Comparison of ENCODE assay signal across 8 cellular contexts in genomic region chr15:89419370-89419984, GRCh38.
DNase-seq lines count a peak whose midpoint lies in the region; ATAC-seq and TF ChIP-seq lines count a peak whose summit lies in the region.

No MANE protein-coding gene starts in this region.

- no peak overlapping the region for H3K4me3 Mint-ChIP-seq in activated CD8-positive, alpha-beta T cell treated with anti-CD3 and anti-CD28 coated beads, Interleukin-2, amount 10 ng/mL, durations not matched to agents 7 days and 5 days

- no peaks in the 10 kb centered on the region for H3K36me3 Mint-ChIP-seq in activated CD8-positive, alpha-beta T cell treated with anti-CD3 and anti-CD28 coated beads, Interleukin-2, amount 10 ng/mL, durations not matched to agents 7 days and 5 days (ENCODE audit: low read depth)

- CTCF ChIA-PET in activated CD8-positive, alpha-beta T cell treated with anti-CD3 and anti-CD28 coated beads, Interleukin-2, amount 10 ng/mL, durations not matched to agents 7 days and 5 days (lab: Charles Lee) = interaction anchor here (0.9 to 10.7 kb wide), 6 partner anchors 9 to 62 kb away, joined by 3 to 163 read pairs (median 4); no protein-coding TSS in a partner anchor

- peaks cover 59% of the 10 kb centered on the region for H3K27me3 Mint-ChIP-seq in activated CD8-positive, alpha-beta T cell treated with anti-CD3 and anti-CD28 coated beads, Interleukin-2, amount 10 ng/mL, durations not matched to agents 7 days and 5 days (ENCODE audit: low read depth)

- H3K36me3 ChIP-seq in heart left ventricle = no peaks in the 10 kb centered on the region
- no peaks in the 10 kb centered on the region for H3K36me3 ChIP-seq in testis (ENCODE audit: low read depth, missing control alignments)

- no peaks in the 10 kb centered on the region for H3K9me3 ChIP-seq in heart left ventricle
- no peaks in the 10 kb centered on the region for H3K9me3 ChIP-seq in testis

- peaks cover 27 to 96% (median 54%) of the 10 kb centered on the region in 9 donors for H3K27me3 ChIP-seq in heart left ventricle
- no peaks in the 10 kb centered on the region for H3K27me3 ChIP-seq in testis

- TF ChIP-seq CTCF in heart left ventricle (IDR thresholded peaks at IDR 0.05) (no peak), testis (IDR thresholded peaks at IDR 0.05) (no peak)

- H3K4me1 Mint-ChIP-seq in activated CD8-positive, alpha-beta T cell treated with anti-CD3 and anti-CD28 coated beads, Interleukin-2, amount 10 ng/mL, durations not matched to agents 7 days and 5 days (ENCODE audit: low read depth) = peaks cover 3% of the 10 kb centered on the region

- ATAC-seq in heart left ventricle (peak in 3 of 4 donors; percentile 64 to 76 (median 67)), left ventricle myocardium superior (peak; percentile 53), GM18870 (IDR thresholded peaks at IDR 0.05; ENCODE audit: unreplicated experiment) (no peak), GM18520 (IDR thresholded peaks at IDR 0.05; ENCODE audit: unreplicated experiment) (no peak), HG03175 (IDR thresholded peaks at IDR 0.05; ENCODE audit: unreplicated experiment) (no peak)
- peak; percentile 68 for ATAC-seq in activated CD8-positive, alpha-beta T cell treated with anti-CD3 and anti-CD28 coated beads, Interleukin-2, amount 10 ng/mL, durations not matched to agents 7 days and 5 days

- DNase-seq in heart left ventricle = peak in 4 of 5 donors; percentile 36 to 56 (median 45)
- DNase-seq in cardiac septum (ENCODE audit: low spot score) = no peak
- DNase-seq in activated CD8-positive, alpha-beta T cell treated with anti-CD3 and anti-CD28 coated beads, Interleukin-2, amount 10 ng/mL, durations not matched to agents 7 days and 5 days = peak; percentile 76
- peak; percentile 68 for DNase-seq in left ventricle myocardium superior
- DNase-seq in testis = peak; percentile 72

- no peak overlapping the region for H3K27ac ChIP-seq in heart left ventricle
- H3K27ac ChIP-seq in testis = no peak overlapping the region

- no peak overlapping the region for H3K27ac Mint-ChIP-seq in activated CD8-positive, alpha-beta T cell treated with anti-CD3 and anti-CD28 coated beads, Interleukin-2, amount 10 ng/mL, durations not matched to agents 7 days and 5 days

- 16 to 23% (median 18%) methylated on average over 11 to 17 of the region's 17 CpGs for WGBS in heart left ventricle, 4 donors
- 16 to 18% methylated on average over 17 of the region's 17 CpGs for WGBS in testis, 2 donors

- H3K4me3 ChIP-seq in heart left ventricle (no peak overlapping the region), testis (no peak overlapping the region)

- no peaks in the 10 kb centered on the region for H3K9me3 Mint-ChIP-seq in activated CD8-positive, alpha-beta T cell treated with anti-CD3 and anti-CD28 coated beads, Interleukin-2, amount 10 ng/mL, durations not matched to agents 7 days and 5 days (ENCODE audit: insufficient read depth)

- H3K4me1 ChIP-seq in heart left ventricle (no peaks in the 10 kb centered on the region), testis (no peaks in the 10 kb centered on the region)

- POLR2A ChIA-PET in activated CD8-positive, alpha-beta T cell treated with anti-CD3 and anti-CD28 coated beads, Interleukin-2, amount 10 ng/mL, durations not matched to agents 7 days and 5 days (lab: Charles Lee) = no interaction called here

- intact Hi-C loops in heart left ventricle (cut with DNase I) (loop anchor here in 2 of 10 donors (5.0 kb wide), 2 partner anchors 57 to 212 kb away; no protein-coding TSS in a partner anchor), cardiac septum (cut with DNase I) (loop anchor here (5.0 kb wide), 1 partner anchor 57 kb away; no protein-coding TSS in a partner anchor), left ventricle myocardium superior (cut with micrococcal nuclease) (no loop called here), testis (cut with DNase I; ENCODE audit: low total_unique reads) (no loop called here)

- TF ChIP-seq POLR2A in heart left ventricle (IDR thresholded peaks at IDR 0.05) (no peak), testis (IDR thresholded peaks at IDR 0.05) (no peak)

Comparison
In these comparisons a context has a peak if more than half of its experiments do, and no peak if none do; other contexts are left out.
1. ATAC-seq: peak in heart left ventricle (3 of 4), activated CD8-positive, alpha-beta T cell treated with anti-CD3 and anti-CD28 coated beads, Interleukin-2, amount 10 ng/mL, durations not matched to agents 7 days and 5 days (single experiment) and left ventricle myocardium superior (single experiment); none in GM18870 (single experiment), GM18520 (single experiment) and HG03175 (single experiment).